Comparison of ENCODE assay signal across 1 cellular context in genomic region chr3:195914648-195915473, GRCh38.
A peak's percentile ranks its signal among the peaks of the same experiment; 100 is the strongest.
TF ChIP-seq lines count a peak whose summit lies in the region.

No MANE protein-coding gene starts in this region.

TF ChIP-seq in HEK293, 187 proteins besides CTCF, POLR2A, EP300 and RAD21 (continued from another document and continues in another):
- no peak for TF ChIP-seq ZNF518A (tag by site-specific recombination; conservative IDR thresholded peaks at IDR 0.05; ENCODE audit: low read depth)
- TF ChIP-seq ZNF830 (tag by site-specific recombination; IDR thresholded peaks at IDR 0.05; ENCODE audit: low read depth): no peak
- no peak for TF ChIP-seq ZNF398 (tag by site-specific recombination; IDR thresholded peaks at IDR 0.05)
- no peak for TF ChIP-seq ZBTB11 (tag by site-specific recombination; conservative IDR thresholded peaks at IDR 0.05; ENCODE audit: low read depth)
- no peak for TF ChIP-seq BCL11A (tag by site-specific recombination; IDR thresholded peaks at IDR 0.05; ENCODE audit: low read depth)
- no peak; the same call in 1 of the 2 replicates for TF ChIP-seq ZBTB20 (tag by site-specific recombination; IDR thresholded peaks at IDR 0.05)
- no peak for TF ChIP-seq ZNF140 (tag by site-specific recombination; IDR thresholded peaks at IDR 0.05)
- TF ChIP-seq ZBTB21 (tag by site-specific recombination; IDR thresholded peaks at IDR 0.05): peak; percentile 87
- no peak for TF ChIP-seq HOXC10 (CRISPR knock-in tag; IDR thresholded peaks at IDR 0.05)
- no peak for TF ChIP-seq ZNF18 (tag by site-specific recombination; IDR thresholded peaks at IDR 0.05)
- TF ChIP-seq INSM2 (tag by site-specific recombination; IDR thresholded peaks at IDR 0.05): no peak
- TF ChIP-seq ZNF26 (tag by site-specific recombination; IDR thresholded peaks at IDR 0.05): no peak
- no peak for TF ChIP-seq ZNF155 (tag by site-specific recombination; IDR thresholded peaks at IDR 0.05)
- no peak for TF ChIP-seq ZNF704 (tag by site-specific recombination; IDR thresholded peaks at IDR 0.05)
- TF ChIP-seq ZNF112 (tag by site-specific recombination; IDR thresholded peaks at IDR 0.05): no peak
- TF ChIP-seq SETDB1 (IDR thresholded peaks at IDR 0.05; ENCODE audit: insufficient read length, low read length): no peak
- TF ChIP-seq ZNF302 (tag by site-specific recombination; IDR thresholded peaks at IDR 0.05; ENCODE audit: low read depth): no peak
- TF ChIP-seq ZNF626 (tag by site-specific recombination; IDR thresholded peaks at IDR 0.05): no peak
- no peak for TF ChIP-seq ZNF560 (tag by site-specific recombination; IDR thresholded peaks at IDR 0.05; ENCODE audit: borderline replicate concordance)
- TF ChIP-seq EGR2 (tag by site-specific recombination; IDR thresholded peaks at IDR 0.05; ENCODE audit: low read depth): peak; percentile 59; the same call in 1 of the 2 replicates
- TF ChIP-seq ZBTB44 (tag by site-specific recombination; IDR thresholded peaks at IDR 0.05): no peak
- TF ChIP-seq PATZ1 (tag by site-specific recombination; IDR thresholded peaks at IDR 0.05): peak; percentile 51
- no peak for TF ChIP-seq ZNF585B (tag by site-specific recombination; IDR thresholded peaks at IDR 0.05)
- no peak for TF ChIP-seq ZNF404 (tag by site-specific recombination; IDR thresholded peaks at IDR 0.05)
- no peak for TF ChIP-seq PBX3 (CRISPR knock-in tag; IDR thresholded peaks at IDR 0.05)
- no peak for TF ChIP-seq ZNF132 (tag by site-specific recombination; IDR thresholded peaks at IDR 0.05; ENCODE audit: borderline replicate concordance)
